In the genomic region with DNA sequence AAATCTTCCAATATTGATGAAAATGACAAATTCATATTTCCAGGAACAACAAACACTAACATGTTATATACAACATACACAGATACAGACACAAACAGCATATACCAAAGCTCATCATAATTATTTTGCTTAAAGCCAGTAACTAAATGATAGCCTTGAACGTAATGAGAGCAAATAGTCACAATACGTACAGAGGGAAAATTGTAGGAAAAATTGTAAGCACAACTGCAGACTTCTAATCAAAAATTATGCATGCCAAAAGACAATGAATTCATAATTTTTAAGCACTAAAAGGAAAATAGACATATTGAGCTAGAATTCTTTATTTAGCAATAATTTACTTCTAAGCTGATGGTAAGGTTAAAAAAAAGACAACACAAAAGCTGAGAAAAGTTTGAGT, we compare ENCODE assay signal across 23 cellular contexts.
DNase-seq lines count a peak whose midpoint lies in the region; ATAC-seq, FAIRE-seq and TF ChIP-seq lines count a peak whose summit lies in the region.
"Had no signal": no experiment of that assay in that cellular context is flagged by ENCODE, and none has a peak within 500 bp of the region (broad histone marks: within the 10 kb centered on the region; RNA-seq: fewer than 3 reads in every experiment).

No MANE protein-coding gene starts in this region.

- no peaks in the 10 kb centered on the region for H4K20me1 ChIP-seq in HepG2 (ENCODE audit: insufficient read depth, low read length)
- H4K20me1 ChIP-seq: BLaER1 treated with 17β-estradiol and CSF1 and Interleukin-3, amounts not matched to agents 10 nM and 100 nM had no signal

- no peaks in the 10 kb centered on the region for H3K4me1 ChIP-seq in HepG2 (ENCODE audit: insufficient read depth, low read length)
- H3K4me1 ChIP-seq in right lobe of liver, result no peaks in the 10 kb centered on the region
- no peaks in the 10 kb centered on the region for H3K4me1 ChIP-seq in prostate gland (replicated peaks)
- H3K4me1 ChIP-seq: A549; BLaER1 treated with 17β-estradiol and CSF1 and Interleukin-3, amounts not matched to agents 10 nM and 100 nM; Caco-2 had no signal

- H3K27ac ChIP-seq in HepG2 (ENCODE audit: extremely low read length, insufficient read depth, low read length) (no peak overlapping the region), right lobe of liver (no peak overlapping the region), prostate gland (no peak overlapping the region)
- H3K27ac ChIP-seq: 22Rv1; A549; BLaER1 treated with 17β-estradiol and CSF1 and Interleukin-3, amounts not matched to agents 10 nM and 100 nM; C4-2B had no signal

- no peak overlapping the region for H3K4me3 ChIP-seq in HepG2 (replicated peaks in 1 of 3; ENCODE audit: insufficient read depth in 1 of 3, low read depth in 2 of 3, low read length in 3 of 3)
- no peak overlapping the region for H3K4me3 ChIP-seq in right lobe of liver
- H3K4me3 ChIP-seq in prostate gland, result no peak overlapping the region
- H3K4me3 ChIP-seq: A549; BLaER1 treated with 17β-estradiol and CSF1 and Interleukin-3, amounts not matched to agents 10 nM and 100 nM had no signal

- in situ Hi-C loops in HepG2 (cut with HindIII; ENCODE audit: extremely low pct_ligation_motif_present, low pct_unique_long_range_greater_than_20kb), result no loop called here

- peaks cover 6% of the 10 kb centered on the region for H3K4me1 Mint-ChIP-seq in WTC11
- H3K4me1 Mint-ChIP-seq: B cell had no signal

- TF ChIP-seq RAD21 in HepG2 (CRISPR knock-in tag; IDR thresholded peaks at IDR 0.05), result no peak

- H3K36me3 ChIP-seq in HepG2 (replicated peaks in 1 of 2; ENCODE audit: control insufficient read depth in 1 of 2, insufficient read depth in 2 of 2, low read length in 2 of 2), result no peaks in the 10 kb centered on the region
- no peaks in the 10 kb centered on the region for H3K36me3 ChIP-seq in right lobe of liver
- no peaks in the 10 kb centered on the region for H3K36me3 ChIP-seq in prostate gland
- H3K36me3 ChIP-seq: BLaER1 treated with 17β-estradiol and CSF1 and Interleukin-3, amounts not matched to agents 10 nM and 100 nM had no signal

- TF ChIP-seq EP300 in HepG2 (IDR thresholded peaks at IDR 0.05; ENCODE audit: low read depth in 2 of 2, low read length in 2 of 2), result no peak
- TF ChIP-seq EP300 in HepG2 (CRISPR knock-in tag; IDR thresholded peaks at IDR 0.05; ENCODE audit: borderline replicate concordance), result no peak

- TF ChIP-seq CTCF in HepG2 (CRISPR knock-in tag; IDR thresholded peaks at IDR 0.05), result no peak
- TF ChIP-seq CTCF in right lobe of liver (IDR thresholded peaks at IDR 0.05), result no peak
- TF ChIP-seq CTCF in WTC11 (IDR thresholded peaks at IDR 0.05), result no peak
- TF ChIP-seq CTCF in prostate gland (IDR thresholded peaks at IDR 0.05), result no peak

- H3K79me2 ChIP-seq in HepG2 (ENCODE audit: insufficient read depth, low read length), result no peaks in the 10 kb centered on the region

- no TSS peak for BruUV-seq in HepG2 (replicated peaks; lab: Mats Ljungman, UMichigan)

- no peak overlapping the region for H2AFZ ChIP-seq in HepG2 (ENCODE audit: low read length)

- H3K27ac Mint-ChIP-seq in WTC11, result no peak overlapping the region
- H3K27ac Mint-ChIP-seq: B cell; CD4-positive, alpha-beta T cell; CD8-positive, alpha-beta T cell had no signal

- ATAC-seq in HepG2 (no peak), right lobe of liver (no peak), WTC11 (no peak)
- ATAC-seq: A549; CD8-positive, alpha-beta T cell had no signal

- H3K9me3 ChIP-seq in HepG2 (ENCODE audit: low read length), result peaks cover 72% of the 10 kb centered on the region
- H3K9me3 ChIP-seq in right lobe of liver, result no peaks in the 10 kb centered on the region
- no peaks in the 10 kb centered on the region for H3K9me3 ChIP-seq in prostate gland
- H3K9me3 ChIP-seq: A549 had no signal

- H3K4me3 Mint-ChIP-seq in WTC11, result no peak overlapping the region
- H3K4me3 Mint-ChIP-seq: B cell; CD4-positive, alpha-beta T cell; CD8-positive, alpha-beta T cell had no signal

- H3K27me3 Mint-ChIP-seq in WTC11 (ENCODE audit: low read depth), result no peaks in the 10 kb centered on the region
- H3K27me3 Mint-ChIP-seq: B cell had no signal

- H3K4me2 ChIP-seq in HepG2 (ENCODE audit: low read depth, low read length), result no peak overlapping the region
- H3K4me2 ChIP-seq: A549; BLaER1 treated with 17β-estradiol and CSF1 and Interleukin-3, amounts not matched to agents 10 nM and 100 nM had no signal

- POLR2A ChIA-PET in HepG2 (lab: Yijun Ruan, JAX) (no interaction called here), WTC11 (lab: Charles Lee) (no interaction called here)

- CTCF ChIA-PET in HepG2 (lab: Yijun Ruan, JAX; ENCODE audit: low intra/inter-chr PET ratio, low total read pairs) (no interaction called here), WTC11 (lab: Charles Lee) (no interaction called here)

- peaks cover 8% of the 10 kb centered on the region for H3K36me3 Mint-ChIP-seq in WTC11
- H3K36me3 Mint-ChIP-seq: CD8-positive, alpha-beta T cell had no signal

- no peaks in the 10 kb centered on the region for H3K27me3 ChIP-seq in HepG2 (ENCODE audit: control insufficient read depth in 1 of 2, insufficient read depth in 2 of 2, low read length in 2 of 2)
- H3K27me3 ChIP-seq in right lobe of liver, result no peaks in the 10 kb centered on the region
- no peaks in the 10 kb centered on the region for H3K27me3 ChIP-seq in prostate gland (replicated peaks; ENCODE audit: insufficient read depth)
- H3K27me3 ChIP-seq: BLaER1 treated with 17β-estradiol and CSF1 and Interleukin-3, amounts not matched to agents 10 nM and 100 nM had no signal

- H3K9ac ChIP-seq in HepG2 (ENCODE audit: insufficient read depth, low read depth, low read length), result no peak overlapping the region
- H3K9ac ChIP-seq: BLaER1 treated with 17β-estradiol and CSF1 and Interleukin-3, amounts not matched to agents 10 nM and 100 nM had no signal

- H3K9me3 Mint-ChIP-seq in WTC11, result peaks cover 25% of the 10 kb centered on the region
- H3K9me3 Mint-ChIP-seq: CD4-positive, alpha-beta T cell had no signal

- FAIRE-seq in HepG2 (lab: Jason Lieb, UNC), result no peak
- FAIRE-seq: A549, D721Med, G401.6, GM12891, GM19239 had no signal

- intact Hi-C loops in HepG2 (cut with micrococcal nuclease; ENCODE audit: unreplicated experiment) (no loop called here), right lobe of liver (cut with DNase I) (no loop called here), prostate gland (cut with DNase I) (no loop called here)

- DNase-seq in HepG2 (ENCODE audit: low spot score) (no peak), right lobe of liver (no peak), WTC11 (ENCODE audit: low spot score) (no peak), astrocyte of the hippocampus (ENCODE audit: low read depth, low spot score) (peak; percentile 3), prostate gland (ENCODE audit: low spot score) (no peak), germinal center (ENCODE audit: low spot score) (no peak)
- no peak for DNase-seq in activated naive CD4-positive, alpha-beta T cell treated with Interleukin-2 at 50 U/mL for 16 hours
- DNase-seq: AML-193; Caco-2; Calu3; CD4-positive, alpha-beta T cell; CD8-positive, alpha-beta T cell; DMS79 treated with DMSO at 0.1 percent for 48 hours; GF-D8 had no signal

- TF ChIP-seq POLR2A in HepG2 (IDR thresholded peaks at IDR 0.05; ENCODE audit: insufficient read depth in 1 of 2, low read depth in 2 of 2, low read length in 2 of 2) (no peak), right lobe of liver (IDR thresholded peaks at IDR 0.05) (no peak), prostate gland (IDR thresholded peaks at IDR 0.05) (no peak)

- WGBS in HepG2 (ENCODE audit: low lambda C conversion rate), result 18% methylated on average over 2 of the region's 2 CpGs
- WGBS in right lobe of liver (ENCODE audit: insufficient coverage, low coverage, low lambda C conversion rate, missing lambda C conversion rate), result 49% methylated on average over 2 of the region's 2 CpGs
- 94% methylated on average over 2 of the region's 2 CpGs for WGBS in prostate gland

TF ChIP-seq in HepG2, 621 proteins besides CTCF, POLR2A, EP300 and RAD21:
- TF ChIP-seq ZNF160 (CRISPR knock-in tag; IDR thresholded peaks at IDR 0.05) (no peak), SP5 (CRISPR knock-in tag; IDR thresholded peaks at IDR 0.05; ENCODE audit: borderline replicate concordance, low read depth) (no peak), ZNF317 (CRISPR knock-in tag; IDR thresholded peaks at IDR 0.05) (0 out of 2 replicates have a peak, but pooled peaks have one; percentile 61), THRA (CRISPR knock-in tag; IDR thresholded peaks at IDR 0.05; ENCODE audit: borderline replicate concordance) (no peak), KLF11 (CRISPR knock-in tag; IDR thresholded peaks at IDR 0.05) (no peak)

TF ChIP-seq in WTC11, 78 proteins besides CTCF, POLR2A, EP300 and RAD21 (continues in another document):
- TF ChIP-seq JAZF1 (CRISPR knock-in tag; IDR thresholded peaks at IDR 0.05) (no peak), NFE2L1 (CRISPR knock-in tag; IDR thresholded peaks at IDR 0.05) (no peak), ZNF425 (CRISPR knock-in tag; conservative IDR thresholded peaks at IDR 0.05) (no peak), ATF6 (CRISPR knock-in tag; IDR thresholded peaks at IDR 0.05) (no peak)

Comparison
In these comparisons a context has a peak if more than half of its experiments do, and no peak if none do; other contexts are left out.
1. Of the 50 proteins assayed by ChIP-seq in both HepG2 and WTC11: peak only in HepG2: none; only in WTC11: none; in both: ZNF317; in neither: 49.